11 cellular contexts compared by ENCODE assay signal in genomic region chr21:42120056-42120903, GRCh38. TPM values are rescaled to one million over a fixed set of nuclear protein-coding genes. Genes with fewer than 3 reads are reported as not detected.
A peak's percentile ranks its signal among the peaks of the same experiment; 100 is the strongest.
DNase-seq lines count a peak whose midpoint lies in the region; TF ChIP-seq lines count a peak whose summit lies in the region.
"Had no signal": no experiment of that assay in that cellular context is flagged by ENCODE, and none has a peak within 500 bp of the region (broad histone marks: within the 10 kb centered on the region; RNA-seq: fewer than 3 reads in every experiment).

No MANE protein-coding gene starts in this region.

- no CpG with 5 or more reads among the region's 11 CpGs for WGBS in H9 (ENCODE audit: extremely low coverage, insufficient read length, low lambda C conversion rate)
- 59% methylated on average over 8 of the region's 11 CpGs for WGBS in esophagus muscularis mucosa

- H3K4ac ChIP-seq in H9 (ENCODE audit: low read depth, low read length), result no peak overlapping the region

- TF ChIP-seq EP300 in esophagus muscularis mucosa (IDR thresholded peaks at IDR 0.05), result no peak

- H3K79me1 ChIP-seq in H9 (ENCODE audit: insufficient read depth, low read depth, low read length, poor library complexity, severe bottlenecking), result no peaks in the 10 kb centered on the region

- no peaks in the 10 kb centered on the region for H3K9me3 ChIP-seq in H9 (ENCODE audit: control insufficient read depth, low read depth, low read length)
- no peaks in the 10 kb centered on the region for H3K9me3 ChIP-seq in esophagus muscularis mucosa
- H3K9me3 ChIP-seq: SJSA1 had no signal

- H3K79me2 ChIP-seq in H9 (ENCODE audit: insufficient read depth, low read length), result no peaks in the 10 kb centered on the region

- no peak overlapping the region for H2BK15ac ChIP-seq in H9 (ENCODE audit: low read depth, low read length)

- H3K56ac ChIP-seq in H9 (ENCODE audit: insufficient read length, low read depth, low read length), result no peak overlapping the region

- H2BK20ac ChIP-seq in H9 (ENCODE audit: low read depth, low read length, poor library complexity, severe bottlenecking), result no peak overlapping the region

- no peaks in the 10 kb centered on the region for H3K36me3 ChIP-seq in H7 (replicated peaks; ENCODE audit: control insufficient read depth, insufficient read depth, low read length)
- no peaks in the 10 kb centered on the region for H3K36me3 ChIP-seq in esophagus muscularis mucosa
- H3K36me3 ChIP-seq: SJSA1 had no signal

- peaks cover 25 to 29% of the 10 kb centered on the region in 2 experiments for H3K4me1 Mint-ChIP-seq in H9
- peaks cover 26% of the 10 kb centered on the region for H3K4me1 Mint-ChIP-seq in progenitor cell of endocrine pancreas (ENCODE audit: low read depth)

- peak; percentile 50 for DNase-seq in H9
- peak; percentile 92 for DNase-seq in NCI-H146 treated with DMSO at 0.1 percent for 48 hours (lab: John Stamatoyannopoulos, UW; ENCODE audit: unreplicated experiment)
- peak; percentile 78 for DNase-seq in SW480 (ENCODE audit: low spot score)
- peak; percentile 58 for DNase-seq in renal cortical epithelial cell (ENCODE audit: low read depth)
- DNase-seq in H7, result no peak
- DNase-seq in esophagus muscularis mucosa (ENCODE audit: extremely low spot score), result no peak
- no peak for DNase-seq in progenitor cell of endocrine pancreas (ENCODE audit: low spot score, unreplicated experiment)
- DNase-seq in activated CD4-positive, alpha-beta T cell treated with anti-CD3 and anti-CD28 coated beads for 48 hours, result no peak
- DNase-seq: activated gamma-delta T cell had no signal

- H3K4me3 Mint-ChIP-seq in H9 (no peak overlapping the region), progenitor cell of endocrine pancreas (ENCODE audit: low read depth) (no peak overlapping the region)

- no peak overlapping the region for H3K4me3 ChIP-seq in H7 (ENCODE audit: insufficient read depth, low read depth, low read length)
- H3K4me3 ChIP-seq in esophagus muscularis mucosa, result no peak overlapping the region
- H3K4me3 ChIP-seq: lung, SJSA1 had no signal

- no peaks in the 10 kb centered on the region for H3K27me3 ChIP-seq in H9 (ENCODE audit: insufficient read depth, low read length)
- H3K27me3 ChIP-seq in H7 (ENCODE audit: control insufficient read depth, insufficient read depth, low read length), result no peaks in the 10 kb centered on the region
- H3K27me3 ChIP-seq in esophagus muscularis mucosa, result peaks cover 0 to 75% (median 11%) of the 10 kb centered on the region in 4 donors
- H3K27me3 ChIP-seq: SJSA1 had no signal

- H3K14ac ChIP-seq in H9 (ENCODE audit: insufficient read depth, low read length), result no peak overlapping the region

- no peak for TF ChIP-seq CTCF in H9 (conservative IDR thresholded peaks at IDR 0.05)
- TF ChIP-seq CTCF in esophagus muscularis mucosa (IDR thresholded peaks at IDR 0.05), result no peak
- no peak for TF ChIP-seq CTCF in progenitor cell of endocrine pancreas (IDR thresholded peaks at IDR 0.05; ENCODE audit: unreplicated experiment)

- H4K5ac ChIP-seq in H9 (ENCODE audit: insufficient read length, low read depth, low read length), result no peak overlapping the region

- H3K27ac ChIP-seq in H9 (ENCODE audit: insufficient read length, low read depth, low read length) (no peak overlapping the region), esophagus muscularis mucosa (replicated peaks in 1 of 4) (no peak overlapping the region)
- H3K27ac ChIP-seq: SJSA1 had no signal

- H2BK12ac ChIP-seq in H9 (ENCODE audit: insufficient read length, low read depth, low read length), result no peak overlapping the region

- H3K18ac ChIP-seq in H9 (ENCODE audit: insufficient read length, low read depth, low read length), result no peak overlapping the region

- no peak overlapping the region for H2AK5ac ChIP-seq in H9 (ENCODE audit: insufficient read length, low read length)

- H3K27me3 Mint-ChIP-seq in H9 (ENCODE audit: low read depth), result peaks cover 13% of the 10 kb centered on the region
- peaks cover 36% of the 10 kb centered on the region for H3K27me3 Mint-ChIP-seq in progenitor cell of endocrine pancreas

- H4K91ac ChIP-seq in H9 (ENCODE audit: insufficient read length, low read depth, low read length), result no peak overlapping the region

- no peaks in the 10 kb centered on the region; the same call in 1 of the 2 replicates for H3K4me1 ChIP-seq in H9 (ENCODE audit: insufficient read depth, low read length)
- H3K4me1 ChIP-seq in esophagus muscularis mucosa, result peaks cover 5 to 7% (median 6%) of the 10 kb centered on the region in 4 donors

- H3K36me3 Mint-ChIP-seq in H9 (ENCODE audit: insufficient read depth in 1 of 3, low read depth in 3 of 3) (no peaks in the 10 kb centered on the region; a peak in 1 of 7 replicates), progenitor cell of endocrine pancreas (ENCODE audit: insufficient read depth) (no peaks in the 10 kb centered on the region)

- H2BK120ac ChIP-seq in H9 (ENCODE audit: low read depth, low read length, poor library complexity, severe bottlenecking), result no peak overlapping the region

- intact Hi-C loops in esophagus muscularis mucosa (cut with DNase I), result no loop called here

- H3K23ac ChIP-seq in H9 (ENCODE audit: insufficient read length, low read depth, low read length), result no peak overlapping the region

- H3K9ac ChIP-seq in H9 (ENCODE audit: extremely low read depth, insufficient read length, low read length), result no peak overlapping the region

- H3K9me3 Mint-ChIP-seq in H9, result no peaks in the 10 kb centered on the region
- H3K9me3 Mint-ChIP-seq in progenitor cell of endocrine pancreas (ENCODE audit: low read depth), result no peaks in the 10 kb centered on the region

- no peak overlapping the region for H2BK5ac ChIP-seq in H9 (ENCODE audit: insufficient read length, low read length)

- no peak overlapping the region; a peak in 1 of 7 replicates for H3K27ac Mint-ChIP-seq in H9
- no peak overlapping the region for H3K27ac Mint-ChIP-seq in progenitor cell of endocrine pancreas

- TF ChIP-seq POLR2A in esophagus muscularis mucosa (IDR thresholded peaks at IDR 0.05; ENCODE audit: low read depth), result no peak

- no peak overlapping the region for H2AFZ ChIP-seq in H9 (ENCODE audit: low read length)

- H3T11ph ChIP-seq in H9 (ENCODE audit: low read length), result no peak overlapping the region

- no peak overlapping the region for H4K8ac ChIP-seq in H9 (replicated peaks; ENCODE audit: insufficient read length, low read depth, low read length)

- H3K23me2 ChIP-seq in H9 (ENCODE audit: insufficient read length, low read depth, low read length, poor library complexity, severe bottlenecking), result no peaks in the 10 kb centered on the region

- H3K4me2 ChIP-seq in H9 (ENCODE audit: insufficient read depth, insufficient read length, low read length), result no peak overlapping the region

- no peaks in the 10 kb centered on the region for H4K20me1 ChIP-seq in H9 (ENCODE audit: control insufficient read depth, insufficient read depth, insufficient read length)

RNA-seq across cellular contexts. Expression of gene UMODL1, which starts 49.2 kb away (rescaled TPM):
- total RNA-seq in H9 (2021) (not detected in 2 replicates), renal cortical epithelial cell (not detected in 2 replicates), esophagus muscularis mucosa (under 1 TPM in 1 of 4 donors, not detected in 3; 0.13 TPM), progenitor cell of endocrine pancreas (0.19 TPM in 1 of 2 replicates, not detected in the other)
- 0.73 TPM in 1 of 2 replicates, not detected in the other for total RNA-seq in H7 (2014; rRNA removed; shearing (Covaris generic))
- total RNA-seq: SJSA1 had no signal

Comparison
In these comparisons a context has a peak if more than half of its experiments do, and no peak if none do; other contexts are left out.
1. DNase-seq: peak in H9 (single experiment), NCI-H146 treated with DMSO at 0.1 percent for 48 hours (single experiment), SW480 (single experiment) and renal cortical epithelial cell (single experiment); none in H7 (single experiment), esophagus muscularis mucosa (single experiment), progenitor cell of endocrine pancreas (single experiment) and activated CD4-positive, alpha-beta T cell treated with anti-CD3 and anti-CD28 coated beads for 48 hours (single experiment).